27 cellular contexts compared by ENCODE assay signal in the genomic region with DNA sequence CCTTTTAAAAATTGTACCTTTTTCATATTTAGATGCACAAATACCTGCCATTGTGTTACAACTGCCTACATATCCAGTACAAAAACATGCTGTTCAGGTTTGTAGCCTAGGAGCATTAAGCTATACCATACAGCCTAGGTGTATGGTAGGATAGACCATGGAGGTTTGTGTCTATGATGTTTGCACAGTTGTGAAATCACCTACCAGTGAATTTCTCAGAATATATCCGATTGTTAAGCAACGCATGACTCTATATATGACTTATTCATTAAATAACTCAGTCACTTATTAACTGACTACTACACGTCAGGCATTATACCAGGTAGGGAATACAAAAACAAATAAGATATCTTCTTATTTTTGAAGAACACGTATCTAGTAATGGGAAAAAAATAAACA.
"Had no signal": no experiment of that assay in that cellular context is flagged by ENCODE, and none has a peak within 500 bp of the region (broad histone marks: within the 10 kb centered on the region; RNA-seq: fewer than 3 reads in every experiment).

No MANE protein-coding gene starts in this region.

- H3K27ac ChIP-seq: gastroesophageal sphincter, left lung, neural progenitor cell, thoracic aorta, VCaP had no signal

- H3K36me3 Mint-ChIP-seq: activated naive CD4-positive, alpha-beta T cell treated with anti-CD3 and anti-CD28 coated beads, Interleukin-2, amount 50 U/mL, for 72 hours; immature natural killer cell; mesothelial cell of epicardium; natural killer cell; neural progenitor cell had no signal

- H3K9me3 ChIP-seq: gastroesophageal sphincter, thoracic aorta had no signal

- H3K4me2 ChIP-seq: neural progenitor cell had no signal

- H3K27me3 ChIP-seq: gastroesophageal sphincter, left lung, neural progenitor cell had no signal

- H3K9ac ChIP-seq: neural progenitor cell had no signal

- ATAC-seq: activated naive CD4-positive, alpha-beta T cell treated with anti-CD3 and anti-CD28 coated beads, Interleukin-2, amount 50 U/mL, for 72 hours; activated T-cell treated with anti-CD3 and anti-CD28 coated beads, Interleukin-2, amount 50 U/mL, for 72 hours; gastroesophageal sphincter; left lung; natural killer cell; right cardiac atrium; stimulated activated naive CD8-positive, alpha-beta T cell treated with anti-CD3 and anti-CD28 coated beads, Interleukin-15, Interleukin-2, amounts not matched to agents 100 U/mL and 50 U/mL, for 24 hours had no signal

- H3K4me3 Mint-ChIP-seq: activated T-cell treated with anti-CD3 and anti-CD28 coated beads, Interleukin-2, amount 50 U/mL, for 72 hours; immature natural killer cell; mesothelial cell of epicardium; natural killer cell; neural progenitor cell; T-helper 1 cell treated with Interleukin-12 subunit alpha and Interleukin-12 subunit beta and Interleukin-4 antibody, amounts not matched to agents 30 μg/mL and 1 μg/mL, for 36 hours had no signal

- H3K36me3 ChIP-seq: gastroesophageal sphincter, left lung, neural progenitor cell, thoracic aorta had no signal

- H3K27ac Mint-ChIP-seq: activated naive CD4-positive, alpha-beta T cell treated with anti-CD3 and anti-CD28 coated beads, Interleukin-2, amount 50 U/mL, for 72 hours; activated T-cell treated with anti-CD3 and anti-CD28 coated beads, Interleukin-2, amount 50 U/mL, for 72 hours; immature natural killer cell; mesothelial cell of epicardium; natural killer cell; neural progenitor cell; T-helper 1 cell treated with Interleukin-12 subunit alpha and Interleukin-12 subunit beta and Interleukin-4 antibody, amounts not matched to agents 30 μg/mL and 1 μg/mL, for 36 hours had no signal

- H3K4me1 Mint-ChIP-seq: immature natural killer cell, mesothelial cell of epicardium, natural killer cell, neural progenitor cell had no signal

- H3K4me1 ChIP-seq: gastroesophageal sphincter, left lung, neural progenitor cell had no signal

- H3K4me3 ChIP-seq: gastroesophageal sphincter, left lung, neural progenitor cell, thoracic aorta had no signal

- H2AFZ ChIP-seq: neural progenitor cell had no signal

- DNase-seq: activated CD4-positive, alpha-beta T cell treated with anti-CD3 and anti-CD28 coated beads for 4 hours; activated CD4-positive, alpha-beta T cell treated with anti-CD3 and anti-CD28 coated beads, Interleukin-2, amount 50 U/mL, for 4 hours; activated naive CD4-positive, alpha-beta T cell; activated T-cell treated with anti-CD3 and anti-CD28 coated beads for 4 hours; activated T-cell treated with anti-CD3 and anti-CD28 coated beads, Interleukin-2, amount 50 U/mL, for 72 hours; anterior cingulate cortex; effector CD8-positive, alpha-beta T cell; erythroblast; head of caudate nucleus; hypothalamus; immature natural killer cell; left lung; natural killer cell; occipital lobe; right cardiac atrium; stimulated activated CD4-positive, alpha-beta T cell treated with anti-CD3 and anti-CD28 coated beads, Interleukin-12 subunit alpha, Interleukin-12 subunit beta, amount 100 ng/mL, for 4 hours; stimulated activated CD4-positive, alpha-beta T cell treated with anti-CD3 and anti-CD28 coated beads, Interleukin-4, amount 100 ng/mL, for 1 hour; stimulated activated naive CD8-positive, alpha-beta T cell treated with anti-CD3 and anti-CD28 coated beads, Interleukin-15, Interleukin-2, amounts not matched to agents 100 U/mL and 50 U/mL, for 24 hours; T-helper 9 cell; trophoblast cell had no signal

- H3K9me3 Mint-ChIP-seq: activated naive CD4-positive, alpha-beta T cell treated with anti-CD3 and anti-CD28 coated beads, Interleukin-2, amount 50 U/mL, for 72 hours; natural killer cell; T-helper 1 cell treated with Interleukin-12 subunit alpha and Interleukin-12 subunit beta and Interleukin-4 antibody, amounts not matched to agents 30 μg/mL and 1 μg/mL, for 36 hours had no signal
